In the genomic region with DNA sequence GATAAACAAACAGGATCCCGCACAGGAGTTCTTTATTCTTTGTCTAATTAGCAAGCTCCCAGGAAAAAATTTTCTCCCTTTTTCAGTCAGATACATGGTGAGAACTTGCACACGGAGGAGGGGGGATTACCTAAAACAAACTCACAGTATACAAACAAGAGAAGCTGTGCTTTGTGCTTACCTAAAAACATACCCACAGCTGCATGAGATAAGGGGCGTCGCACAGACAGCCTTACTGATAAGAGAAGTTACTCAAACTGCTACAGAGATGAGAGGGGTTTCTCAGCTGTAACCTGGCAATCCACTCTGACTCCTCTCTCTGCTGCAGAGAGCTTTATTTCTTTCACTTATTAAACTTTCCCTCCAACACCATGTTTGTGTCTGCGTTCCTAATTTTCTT, we compare ENCODE assay signal across 18 cellular contexts. TPM values are rescaled to one million over a fixed set of nuclear protein-coding genes. Genes with fewer than 3 reads are reported as not detected.
DNase-seq lines count a peak whose midpoint lies in the region; ATAC-seq and TF ChIP-seq lines count a peak whose summit lies in the region.
"Had no signal": no experiment of that assay in that cellular context is flagged by ENCODE, and none has a peak within 500 bp of the region (broad histone marks: within the 10 kb centered on the region; RNA-seq: fewer than 3 reads in every experiment).

No MANE protein-coding gene starts in this region.

- CTCF ChIA-PET in activated CD4-positive, alpha-beta T cell treated with anti-CD3 and anti-CD28 coated beads for 36 hours (lab: Charles Lee): interaction anchor here (1.0 kb wide), 1 partner anchor 14 kb away, joined by 4 read pairs; no protein-coding TSS in a partner anchor

- POLR2A ChIA-PET in activated CD4-positive, alpha-beta T cell treated with anti-CD3 and anti-CD28 coated beads for 36 hours (lab: Charles Lee): no interaction called here

- H3K27ac Mint-ChIP-seq in stimulated activated memory B cell treated with anti-CD40 and anti-IgM and Interleukin-4, amounts not matched to agents 10 μg/mL and 1 μg/mL and 100 μg/mL, for 72 hours: no peak overlapping the region
- no peak overlapping the region for H3K27ac Mint-ChIP-seq in activated CD4-positive, alpha-beta T cell treated with anti-CD3 and anti-CD28 coated beads for 36 hours
- H3K27ac Mint-ChIP-seq: dendritic cell treated with granulocyte-macrophage colony-stimulating factor and Interleukin-4, amounts not matched to agents 40 ng/mL and 50 ng/mL, for 4 days; stimulated activated naive CD8-positive, alpha-beta T cell treated with anti-CD3 and anti-CD28 coated beads, Interleukin-15, Interleukin-2, amounts not matched to agents 100 ng/mL and 50 ng/mL, for 24 hours had no signal

- peaks cover 5% of the 10 kb centered on the region for H3K36me3 Mint-ChIP-seq in stimulated activated memory B cell treated with anti-CD40 and anti-IgM and Interleukin-4, amounts not matched to agents 10 μg/mL and 1 μg/mL and 100 μg/mL, for 72 hours
- no peaks in the 10 kb centered on the region for H3K36me3 Mint-ChIP-seq in activated CD4-positive, alpha-beta T cell treated with anti-CD3 and anti-CD28 coated beads for 36 hours (ENCODE audit: low read depth)

- H3K9me3 ChIP-seq in HUES64 (ENCODE audit: insufficient read depth, low read depth, low read length) (no peaks in the 10 kb centered on the region), adrenal gland (replicated peaks in 1 of 3) (no peaks in the 10 kb centered on the region), lower lobe of right lung (no peaks in the 10 kb centered on the region)
- H3K9me3 ChIP-seq: ascending aorta had no signal

- intact Hi-C loops in adrenal gland (cut with DNase I) (no loop called here), lower lobe of right lung (cut with DNase I) (no loop called here)
- intact Hi-C loops in activated CD4-positive, alpha-beta T cell treated with anti-CD3 and anti-CD28 coated beads for 36 hours (cut with DNase I, micrococcal nuclease): no loop called here

- H3K9ac ChIP-seq in HUES64 (ENCODE audit: low read depth, low read length): no peak overlapping the region
- H3K9ac ChIP-seq: parathyroid adenoma had no signal

- TF ChIP-seq CTCF in adrenal gland (IDR thresholded peaks at IDR 0.05) (no peak), lower lobe of right lung (IDR thresholded peaks at IDR 0.05) (no peak)

- H3K4me3 Mint-ChIP-seq in stimulated activated memory B cell treated with anti-CD40 and anti-IgM and Interleukin-4, amounts not matched to agents 10 μg/mL and 1 μg/mL and 100 μg/mL, for 72 hours: no peak overlapping the region
- H3K4me3 Mint-ChIP-seq in activated CD4-positive, alpha-beta T cell treated with anti-CD3 and anti-CD28 coated beads for 36 hours: no peak overlapping the region
- H3K4me3 Mint-ChIP-seq: CD4-positive, CD25-positive, alpha-beta regulatory T cell; dendritic cell treated with granulocyte-macrophage colony-stimulating factor and Interleukin-4, amounts not matched to agents 40 ng/mL and 50 ng/mL, for 4 days; stimulated activated naive CD8-positive, alpha-beta T cell treated with anti-CD3 and anti-CD28 coated beads, Interleukin-15, Interleukin-2, amounts not matched to agents 100 ng/mL and 50 ng/mL, for 24 hours had no signal

- no peaks in the 10 kb centered on the region for H3K27me3 Mint-ChIP-seq in stimulated activated memory B cell treated with anti-CD40 and anti-IgM and Interleukin-4, amounts not matched to agents 10 μg/mL and 1 μg/mL and 100 μg/mL, for 72 hours
- peaks cover 3% of the 10 kb centered on the region for H3K27me3 Mint-ChIP-seq in activated CD4-positive, alpha-beta T cell treated with anti-CD3 and anti-CD28 coated beads for 36 hours
- H3K27me3 Mint-ChIP-seq: CD4-positive, CD25-positive, alpha-beta regulatory T cell; dendritic cell treated with granulocyte-macrophage colony-stimulating factor and Interleukin-4, amounts not matched to agents 40 ng/mL and 50 ng/mL, for 4 days; stimulated activated naive CD8-positive, alpha-beta T cell treated with anti-CD3 and anti-CD28 coated beads, Interleukin-15, Interleukin-2, amounts not matched to agents 100 ng/mL and 50 ng/mL, for 24 hours had no signal

- H3K4me3 ChIP-seq in HUES64 (ENCODE audit: low read length) (no peak overlapping the region), adrenal gland (no peak overlapping the region), lower lobe of right lung (no peak overlapping the region), urinary bladder (ENCODE audit: low read depth, low read length) (no peak overlapping the region)
- H3K4me3 ChIP-seq: ascending aorta had no signal

- no peaks in the 10 kb centered on the region for H3K9me3 Mint-ChIP-seq in stimulated activated memory B cell treated with anti-CD40 and anti-IgM and Interleukin-4, amounts not matched to agents 10 μg/mL and 1 μg/mL and 100 μg/mL, for 72 hours
- H3K9me3 Mint-ChIP-seq in activated CD4-positive, alpha-beta T cell treated with anti-CD3 and anti-CD28 coated beads for 36 hours (ENCODE audit: low read depth): no peaks in the 10 kb centered on the region
- H3K9me3 Mint-ChIP-seq: dendritic cell treated with granulocyte-macrophage colony-stimulating factor and Interleukin-4, amounts not matched to agents 40 ng/mL and 50 ng/mL, for 4 days; stimulated activated naive CD8-positive, alpha-beta T cell treated with anti-CD3 and anti-CD28 coated beads, Interleukin-15, Interleukin-2, amounts not matched to agents 100 ng/mL and 50 ng/mL, for 24 hours had no signal

- peak overlapping the region; percentile 40; the same call in 1 of the 2 replicates for H3K27ac ChIP-seq in HUES64 (ENCODE audit: low read depth, low read length)
- peak overlapping the region in 3 of 5 donors; percentile 26 to 51 (median 41) for H3K27ac ChIP-seq in adrenal gland
- H3K27ac ChIP-seq in lower lobe of right lung: peak overlapping the region; percentile 2
- H3K27ac ChIP-seq in urinary bladder (ENCODE audit: low read depth): peak overlapping the region; percentile 83
- H3K27ac ChIP-seq: ascending aorta, parathyroid adenoma had no signal

- DNase-seq in adrenal gland: peak in 1 of 7 donors; percentile 36
- no peak for DNase-seq in lower lobe of right lung
- no peak for DNase-seq in activated CD4-positive, alpha-beta T cell treated with anti-CD3 and anti-CD28 coated beads for 36 hours
- DNase-seq: activated effector memory CD4-positive, alpha-beta T cell treated with anti-CD3 and anti-CD28 coated beads, Interleukin-2, amount 50 U/mL, for 16 hours; CD4-positive, CD25-positive, alpha-beta regulatory T cell; DMS79 treated with DMSO at 0.1 percent for 48 hours; hippocampal formation; MM.1S; NCI-H2029; NCI-H526 had no signal

- TF ChIP-seq POLR2A in adrenal gland (IDR thresholded peaks at IDR 0.05): no peak

- H3K4me1 ChIP-seq in HUES64 (ENCODE audit: insufficient read depth, low read length) (peaks cover 16% of the 10 kb centered on the region), adrenal gland (replicated peaks in 1 of 2) (peaks cover 34 to 41% of the 10 kb centered on the region in 2 donors), lower lobe of right lung (peaks cover 23% of the 10 kb centered on the region), urinary bladder (ENCODE audit: insufficient read depth) (peaks cover 1% of the 10 kb centered on the region)
- H3K4me1 ChIP-seq: parathyroid adenoma had no signal

- H3K36me3 ChIP-seq in HUES64 (ENCODE audit: insufficient read depth, low read length): no peaks in the 10 kb centered on the region
- no peaks in the 10 kb centered on the region for H3K36me3 ChIP-seq in adrenal gland (replicated peaks in 1 of 2)
- H3K36me3 ChIP-seq in lower lobe of right lung: no peaks in the 10 kb centered on the region
- H3K36me3 ChIP-seq in urinary bladder (ENCODE audit: insufficient read depth): no peaks in the 10 kb centered on the region
- H3K36me3 ChIP-seq: ascending aorta had no signal

- no peaks in the 10 kb centered on the region for H3K27me3 ChIP-seq in HUES64 (ENCODE audit: insufficient read depth, low read length)
- no peaks in the 10 kb centered on the region for H3K27me3 ChIP-seq in adrenal gland
- no peaks in the 10 kb centered on the region for H3K27me3 ChIP-seq in lower lobe of right lung (ENCODE audit: low read depth)
- H3K27me3 ChIP-seq: ascending aorta had no signal

- ATAC-seq in lower lobe of right lung (no peak), HG02759 (IDR thresholded peaks at IDR 0.05; ENCODE audit: unreplicated experiment) (no peak)
- no peak for ATAC-seq in stimulated activated memory B cell treated with anti-CD40 and anti-IgM and Interleukin-4, amounts not matched to agents 10 μg/mL and 1 μg/mL and 100 μg/mL, for 72 hours
- ATAC-seq in activated CD4-positive, alpha-beta T cell treated with anti-CD3 and anti-CD28 coated beads for 36 hours: no peak

- peaks cover 6% of the 10 kb centered on the region for H3K4me1 Mint-ChIP-seq in stimulated activated memory B cell treated with anti-CD40 and anti-IgM and Interleukin-4, amounts not matched to agents 10 μg/mL and 1 μg/mL and 100 μg/mL, for 72 hours
- H3K4me1 Mint-ChIP-seq in activated CD4-positive, alpha-beta T cell treated with anti-CD3 and anti-CD28 coated beads for 36 hours: peaks cover 4% of the 10 kb centered on the region

- 75% methylated on average over 5 of the region's 5 CpGs for WGBS in HUES64
- WGBS in adrenal gland, 4 donors: 63 to 72% (median 66%) methylated on average over 5 of the region's 5 CpGs
- WGBS in urinary bladder: 46% methylated on average over 5 of the region's 5 CpGs

RNA-seq across cellular contexts. Expression of a gene that starts 32.9 kb away (rescaled TPM):
- polyA plus RNA-seq in HUES64 (2013, experiment 1 of 2): 4.0 TPM
- 3.6 TPM for polyA plus RNA-seq in HUES64 (2013, experiment 2 of 2)
- total RNA-seq in adrenal gland (100 to 1,000 TPM in 4 of 8 donors, 10 to 100 TPM in 4; 61.2 to 172 (median 111) TPM), lower lobe of right lung (72.4 TPM), urinary bladder (59.4 TPM)
- polyA plus RNA-seq in adrenal gland (10 to 100 TPM; 79.2 to 96.4 (median 79.7) TPM), urinary bladder (31.1 TPM)
- total RNA-seq in activated CD4-positive, alpha-beta T cell treated with anti-CD3 and anti-CD28 coated beads for 36 hours: 1 to 10 TPM; 6.2 to 7.3 TPM

Comparison
In these comparisons a context has a peak if more than half of its experiments do, and no peak if none do; other contexts are left out.
1. H3K27ac ChIP-seq: peak in every context shown above with its lines; median percentile 83 in urinary bladder; 41 in adrenal gland; 40 in HUES64; 2 in lower lobe of right lung.